In the genomic region with DNA sequence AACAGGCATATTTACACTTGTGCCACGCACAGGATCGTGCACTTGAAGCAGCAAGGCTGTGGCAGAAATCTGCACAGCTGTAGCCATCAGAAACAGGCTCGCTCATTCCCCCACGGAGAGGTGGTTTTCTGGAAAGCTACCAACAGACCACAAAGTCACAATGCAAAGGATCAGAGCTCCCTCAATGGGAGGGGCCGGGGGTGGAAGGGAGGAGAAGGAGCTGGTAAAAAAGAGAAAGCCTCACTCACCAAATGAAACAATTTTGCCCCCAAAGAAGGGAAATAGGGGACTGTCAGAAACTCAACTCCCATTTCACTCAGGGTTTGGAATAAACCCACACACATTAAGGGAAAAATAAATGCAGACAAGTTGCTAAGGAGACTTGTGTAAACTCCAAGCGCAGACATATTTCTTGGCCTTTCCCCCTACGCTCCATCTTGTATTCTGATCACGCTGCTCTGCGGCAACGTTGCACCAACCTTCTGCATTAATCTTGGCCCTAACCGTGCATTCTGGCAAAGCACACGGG, we compare ENCODE assay signal across 1 cellular context.
TF ChIP-seq lines count a peak whose summit lies in the region.

No MANE protein-coding gene starts in this region.

TF ChIP-seq in HepG2, 621 proteins besides CTCF, POLR2A, EP300 and RAD21 (continued from another document):
- TF ChIP-seq GABPB1 (CRISPR knock-in tag; IDR thresholded peaks at IDR 0.05) (no peak), ZNF382 (CRISPR knock-in tag; IDR thresholded peaks at IDR 0.05; ENCODE audit: borderline replicate concordance) (no peak), ZNF234 (CRISPR knock-in tag; conservative IDR thresholded peaks at IDR 0.05) (no peak), TGIF2 (CRISPR knock-in tag; IDR thresholded peaks at IDR 0.05) (no peak), SATB2 (CRISPR knock-in tag; IDR thresholded peaks at IDR 0.05) (no peak), MYNN (CRISPR knock-in tag; IDR thresholded peaks at IDR 0.05; ENCODE audit: low read depth) (no peak)
- TF ChIP-seq, protein P1, sequence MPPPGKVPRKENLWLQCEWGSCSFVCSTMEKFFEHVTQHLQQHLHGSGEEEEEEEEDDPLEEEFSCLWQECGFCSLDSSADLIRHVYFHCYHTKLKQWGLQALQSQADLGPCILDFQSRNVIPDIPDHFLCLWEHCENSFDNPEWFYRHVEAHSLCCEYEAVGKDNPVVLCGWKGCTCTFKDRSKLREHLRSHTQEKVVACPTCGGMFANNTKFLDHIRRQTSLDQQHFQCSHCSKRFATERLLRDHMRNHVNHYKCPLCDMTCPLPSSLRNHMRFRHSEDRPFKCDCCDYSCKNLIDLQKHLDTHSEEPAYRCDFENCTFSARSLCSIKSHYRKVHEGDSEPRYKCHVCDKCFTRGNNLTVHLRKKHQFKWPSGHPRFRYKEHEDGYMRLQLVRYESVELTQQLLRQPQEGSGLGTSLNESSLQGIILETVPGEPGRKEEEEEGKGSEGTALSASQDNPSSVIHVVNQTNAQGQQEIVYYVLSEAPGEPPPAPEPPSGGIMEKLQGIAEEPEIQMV (CRISPR knock-in tag; IDR thresholded peaks at IDR 0.05; ENCODE audit: low read depth): no peak
- TF ChIP-seq, protein P2, sequence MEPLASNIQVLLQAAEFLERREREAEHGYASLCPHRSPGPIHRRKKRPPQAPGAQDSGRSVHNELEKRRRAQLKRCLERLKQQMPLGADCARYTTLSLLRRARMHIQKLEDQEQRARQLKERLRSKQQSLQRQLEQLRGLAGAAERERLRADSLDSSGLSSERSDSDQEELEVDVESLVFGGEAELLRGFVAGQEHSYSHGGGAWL (CRISPR knock-in tag; IDR thresholded peaks at IDR 0.05): no peak
- TF ChIP-seq, protein P3, sequence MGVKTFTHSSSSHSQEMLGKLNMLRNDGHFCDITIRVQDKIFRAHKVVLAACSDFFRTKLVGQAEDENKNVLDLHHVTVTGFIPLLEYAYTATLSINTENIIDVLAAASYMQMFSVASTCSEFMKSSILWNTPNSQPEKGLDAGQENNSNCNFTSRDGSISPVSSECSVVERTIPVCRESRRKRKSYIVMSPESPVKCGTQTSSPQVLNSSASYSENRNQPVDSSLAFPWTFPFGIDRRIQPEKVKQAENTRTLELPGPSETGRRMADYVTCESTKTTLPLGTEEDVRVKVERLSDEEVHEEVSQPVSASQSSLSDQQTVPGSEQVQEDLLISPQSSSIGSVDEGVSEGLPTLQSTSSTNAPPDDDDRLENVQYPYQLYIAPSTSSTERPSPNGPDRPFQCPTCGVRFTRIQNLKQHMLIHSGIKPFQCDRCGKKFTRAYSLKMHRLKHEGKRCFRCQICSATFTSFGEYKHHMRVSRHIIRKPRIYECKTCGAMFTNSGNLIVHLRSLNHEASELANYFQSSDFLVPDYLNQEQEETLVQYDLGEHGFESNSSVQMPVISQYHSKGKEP (CRISPR knock-in tag; IDR thresholded peaks at IDR 0.05): no peak
- TF ChIP-seq, protein P4, sequence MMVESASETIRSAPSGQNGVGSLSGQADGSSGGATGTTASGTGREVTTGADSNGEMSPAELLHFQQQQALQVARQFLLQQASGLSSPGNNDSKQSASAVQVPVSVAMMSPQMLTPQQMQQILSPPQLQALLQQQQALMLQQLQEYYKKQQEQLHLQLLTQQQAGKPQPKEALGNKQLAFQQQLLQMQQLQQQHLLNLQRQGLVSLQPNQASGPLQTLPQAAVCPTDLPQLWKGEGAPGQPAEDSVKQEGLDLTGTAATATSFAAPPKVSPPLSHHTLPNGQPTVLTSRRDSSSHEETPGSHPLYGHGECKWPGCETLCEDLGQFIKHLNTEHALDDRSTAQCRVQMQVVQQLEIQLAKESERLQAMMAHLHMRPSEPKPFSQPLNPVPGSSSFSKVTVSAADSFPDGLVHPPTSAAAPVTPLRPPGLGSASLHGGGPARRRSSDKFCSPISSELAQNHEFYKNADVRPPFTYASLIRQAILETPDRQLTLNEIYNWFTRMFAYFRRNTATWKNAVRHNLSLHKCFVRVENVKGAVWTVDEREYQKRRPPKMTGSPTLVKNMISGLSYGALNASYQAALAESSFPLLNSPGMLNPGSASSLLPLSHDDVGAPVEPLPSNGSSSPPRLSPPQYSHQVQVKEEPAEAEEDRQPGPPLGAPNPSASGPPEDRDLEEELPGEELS (CRISPR knock-in tag; IDR thresholded peaks at IDR 0.05): no peak
TF ChIP-seq in HepG2: peak in this region for 0.
